11 cellular contexts compared by ENCODE assay signal in the genomic region with DNA sequence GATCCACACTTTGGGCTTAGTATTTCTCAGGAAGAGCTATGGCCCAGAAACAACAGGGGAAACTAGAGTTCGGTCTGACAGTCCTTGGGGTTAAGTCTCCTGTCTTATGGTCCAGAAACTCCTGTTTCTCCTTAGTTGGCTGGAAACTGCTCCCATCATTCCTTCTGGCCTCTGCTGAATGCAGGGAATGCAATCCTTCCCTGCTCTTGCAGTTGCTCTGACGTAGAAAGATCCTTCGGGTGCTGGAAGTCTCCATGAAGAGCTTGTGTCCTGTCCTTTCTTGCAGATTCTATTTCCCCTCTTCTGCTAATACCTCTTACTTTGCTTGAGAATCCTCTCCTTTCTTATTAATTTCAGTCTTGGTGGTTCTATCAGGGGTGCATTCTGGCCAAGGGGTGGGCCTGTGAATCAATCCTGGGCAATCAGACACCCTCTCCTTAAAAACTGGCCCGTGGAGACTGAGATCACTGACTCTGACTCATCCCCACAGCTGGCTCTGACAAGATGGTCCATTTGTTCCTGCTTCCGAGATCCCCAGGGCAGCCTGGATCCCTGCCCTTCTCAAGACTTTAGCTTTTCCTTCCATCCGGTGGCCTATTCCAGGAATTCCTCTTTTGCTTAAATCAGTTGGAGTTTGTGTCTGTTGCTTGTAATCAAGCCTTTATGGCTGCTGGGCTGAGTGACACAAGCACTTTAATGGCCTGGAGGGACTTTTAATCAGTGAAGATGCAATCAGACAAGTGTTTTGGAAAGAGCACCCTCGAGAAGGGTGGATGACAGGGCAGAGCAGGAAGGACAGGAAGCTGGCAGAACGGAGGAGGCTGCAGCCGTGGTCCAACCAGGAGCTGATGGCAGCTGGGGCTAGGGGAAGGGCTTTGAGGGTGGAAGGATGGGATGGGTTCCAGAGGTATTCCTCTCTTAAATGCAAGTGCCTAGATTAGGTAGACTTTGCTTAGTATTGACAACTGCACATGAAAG. TPM values are rescaled to one million over a fixed set of nuclear protein-coding genes. Genes with fewer than 3 reads are reported as not detected.
DNase-seq lines count a peak whose midpoint lies in the region; ATAC-seq, FAIRE-seq and TF ChIP-seq lines count a peak whose summit lies in the region.
"Had no signal": no experiment of that assay in that cellular context is flagged by ENCODE, and none has a peak within 500 bp of the region (broad histone marks: within the 10 kb centered on the region; RNA-seq: fewer than 3 reads in every experiment).

No MANE protein-coding gene starts in this region.

- peaks cover 9% of the 10 kb centered on the region for H3K4me1 Mint-ChIP-seq in astrocyte (ENCODE audit: low read depth, unreplicated experiment)

- peaks cover 3% of the 10 kb centered on the region for H3K9me3 Mint-ChIP-seq in astrocyte (ENCODE audit: unreplicated experiment)

- no peak overlapping the region for H2AFZ ChIP-seq in astrocyte (ENCODE audit: low read depth, low read length)
- H2AFZ ChIP-seq in parathyroid adenoma = no peak overlapping the region

- no peaks in the 10 kb centered on the region for H3K9me3 ChIP-seq in astrocyte (ENCODE audit: insufficient read depth, low read depth, low read length)
- H3K9me3 ChIP-seq in gastroesophageal sphincter = no peaks in the 10 kb centered on the region
- H3K9me3 ChIP-seq in parathyroid adenoma (ENCODE audit: control insufficient read depth, low read length) = no peaks in the 10 kb centered on the region
- H3K9me3 ChIP-seq in WERI-Rb-1 (ENCODE audit: severe bottlenecking) = no peaks in the 10 kb centered on the region
- H3K9me3 ChIP-seq: testis had no signal

- no peaks in the 10 kb centered on the region for H3K79me2 ChIP-seq in astrocyte (ENCODE audit: insufficient read depth, low read length)
- H3K79me2 ChIP-seq in parathyroid adenoma = no peaks in the 10 kb centered on the region

- H3K9ac ChIP-seq in astrocyte (ENCODE audit: low read length) = no peak overlapping the region
- H3K9ac ChIP-seq in parathyroid adenoma = no peak overlapping the region

- H3K27ac ChIP-seq in astrocyte (ENCODE audit: low read depth, low read length) (no peak overlapping the region), gastroesophageal sphincter (peak overlapping the region; percentile 83 to 94 (median 88)), parathyroid adenoma (peak overlapping the region; percentile 7), WERI-Rb-1 (no peak overlapping the region)
- H3K27ac ChIP-seq: testis had no signal

- peaks cover 8% of the 10 kb centered on the region for H3K27me3 Mint-ChIP-seq in astrocyte (ENCODE audit: low read depth, unreplicated experiment)

- H3K27me3 ChIP-seq in astrocyte (ENCODE audit: insufficient read depth, low read length) (no peaks in the 10 kb centered on the region), gastroesophageal sphincter (no peaks in the 10 kb centered on the region), parathyroid adenoma (ENCODE audit: control insufficient read depth, insufficient read depth, low read length) (no peaks in the 10 kb centered on the region), WERI-Rb-1 (ENCODE audit: insufficient read depth, low read depth, severe bottlenecking) (no peaks in the 10 kb centered on the region)
- H3K27me3 ChIP-seq: testis had no signal

- DNase-seq in EH (ENCODE audit: low read depth) (peak; percentile 96), astrocyte (ENCODE audit: low read depth) (peak; percentile 84), D721Med (ENCODE audit: insufficient read length, low spot score) (no peak), WERI-Rb-1 (no peak)
- DNase-seq: activated naive CD8-positive, alpha-beta T cell treated with anti-CD3 and anti-CD28 coated beads for 36 hours; NCI-H774; testis had no signal

- FAIRE-seq in astrocyte (lab: Jason Lieb, UNC) = peak; percentile 72
- no peak for FAIRE-seq in D721Med (lab: Jason Lieb, UNC)

- H3K4me3 ChIP-seq in astrocyte (ENCODE audit: insufficient read depth, low read depth, low read length) = no peak overlapping the region
- H3K4me3 ChIP-seq in gastroesophageal sphincter = no peak overlapping the region
- no peak overlapping the region for H3K4me3 ChIP-seq in parathyroid adenoma (ENCODE audit: low read depth, low read length)
- H3K4me3 ChIP-seq in WERI-Rb-1 (ENCODE audit: low read depth, low read length) = no peak overlapping the region
- H3K4me3 ChIP-seq: testis had no signal

- 11 to 20% methylated on average over 3 to 9 of the region's 9 CpGs for WGBS in gastroesophageal sphincter (ENCODE audit: low coverage in 1 of 2), 2 donors

- no peaks in the 10 kb centered on the region for H3K36me3 ChIP-seq in astrocyte (ENCODE audit: insufficient read depth, low read length)
- H3K36me3 ChIP-seq in gastroesophageal sphincter = peaks cover 0 to 30% of the 10 kb centered on the region in 2 donors
- no peaks in the 10 kb centered on the region for H3K36me3 ChIP-seq in parathyroid adenoma (ENCODE audit: control insufficient read depth, insufficient read depth, low read length)
- H3K36me3 ChIP-seq in WERI-Rb-1 = no peaks in the 10 kb centered on the region

- H3K27ac Mint-ChIP-seq in astrocyte (ENCODE audit: unreplicated experiment) = no peak overlapping the region
- H3K27ac Mint-ChIP-seq: activated naive CD8-positive, alpha-beta T cell treated with anti-CD3 and anti-CD28 coated beads for 36 hours had no signal

- H3K36me3 Mint-ChIP-seq in astrocyte (ENCODE audit: low read depth, unreplicated experiment) = no peaks in the 10 kb centered on the region
- H3K36me3 Mint-ChIP-seq: activated naive CD8-positive, alpha-beta T cell treated with anti-CD3 and anti-CD28 coated beads for 36 hours had no signal

- peak; percentile 92 for ATAC-seq in gastroesophageal sphincter
- no peak for ATAC-seq in GM21390 (IDR thresholded peaks at IDR 0.05; ENCODE audit: unreplicated experiment)
- ATAC-seq in HG02678 (IDR thresholded peaks at IDR 0.05; ENCODE audit: unreplicated experiment) = no peak

- H3K4me1 ChIP-seq in astrocyte (ENCODE audit: insufficient read depth, low read length) (no peaks in the 10 kb centered on the region), gastroesophageal sphincter (peaks cover 0 to 25% (median 14%) of the 10 kb centered on the region in 3 donors), parathyroid adenoma (no peaks in the 10 kb centered on the region)
- H3K4me1 ChIP-seq: testis had no signal

- TF ChIP-seq POLR2A in gastroesophageal sphincter (IDR thresholded peaks at IDR 0.05) = no peak

- no peak overlapping the region for H3K4me3 Mint-ChIP-seq in astrocyte (ENCODE audit: unreplicated experiment)
- H3K4me3 Mint-ChIP-seq: activated naive CD8-positive, alpha-beta T cell treated with anti-CD3 and anti-CD28 coated beads for 36 hours had no signal

- H3K4me2 ChIP-seq in astrocyte (ENCODE audit: low read length) = no peak overlapping the region
- H3K4me2 ChIP-seq in parathyroid adenoma (ENCODE audit: low read length) = no peak overlapping the region

- TF ChIP-seq CTCF in astrocyte (IDR thresholded peaks at IDR 0.05; ENCODE audit: insufficient read depth, low read depth, low read length) (no peak), gastroesophageal sphincter (IDR thresholded peaks at IDR 0.05) (no peak), parathyroid adenoma (IDR thresholded peaks at IDR 0.05) (no peak), D721Med (IDR thresholded peaks at IDR 0.05; ENCODE audit: insufficient read depth, missing control alignments) (no peak), WERI-Rb-1 (IDR thresholded peaks at IDR 0.05; ENCODE audit: low read depth, low read length) (no peak)

- no peaks in the 10 kb centered on the region for H4K20me1 ChIP-seq in astrocyte (ENCODE audit: insufficient read depth, low read length)

- TF ChIP-seq EP300 in gastroesophageal sphincter (IDR thresholded peaks at IDR 0.05) = no peak

RNA-seq across cellular contexts. Expression of gene PTGS1, which starts 23.7 kb away (rescaled TPM):
- total RNA-seq in astrocyte (0.23 and 0.41 TPM in 2 replicates), gastroesophageal sphincter (100 to 1,000 TPM in 1 of 4 donors, 10 to 100 TPM in 3; 15.8 to 154 (median 46.4) TPM)

Comparison
In these comparisons a context has a peak if more than half of its experiments do, and no peak if none do; other contexts are left out.
1. DNase-seq: peak in EH (single experiment) and astrocyte (single experiment); none in D721Med (single experiment) and WERI-Rb-1 (single experiment).
2. H3K27ac ChIP-seq: peak in gastroesophageal sphincter (4 of 4) and parathyroid adenoma (single experiment); none in astrocyte (single experiment) and WERI-Rb-1 (single experiment).
3. RNA of gene PTGS1, which starts 23.7 kb away (total RNA-seq): 15.8 to 154 TPM in gastroesophageal sphincter; 0.23 to 0.41 TPM in astrocyte; every median in the first group is over 10 times any median in the second.